1 cellular context compared by ENCODE assay signal in the genomic region with DNA sequence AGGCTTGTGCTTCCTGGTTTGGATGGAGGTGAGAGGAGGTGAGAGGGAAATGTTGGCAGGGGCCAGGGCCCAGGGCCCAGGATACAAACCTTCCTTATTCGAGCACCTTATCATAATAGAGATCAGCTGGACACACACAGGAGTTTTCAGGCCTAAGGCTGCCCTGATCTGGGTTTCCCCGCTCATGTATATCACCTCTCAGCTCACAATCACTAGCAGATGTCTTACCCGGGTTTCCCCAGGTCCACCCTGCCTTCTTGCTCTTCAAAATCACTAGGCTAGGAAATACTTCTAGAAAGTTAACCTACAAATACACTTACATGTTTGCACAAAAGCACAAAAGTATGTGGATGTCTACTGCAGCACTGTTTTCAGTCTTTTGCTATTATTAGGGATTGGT.
TF ChIP-seq lines count a peak whose summit lies in the region.

No MANE protein-coding gene starts in this region.

TF ChIP-seq in GM12878, 131 proteins besides CTCF, POLR2A, EP300 and RAD21:
- TF ChIP-seq TARDBP (IDR thresholded peaks at IDR 0.05; ENCODE audit: borderline replicate concordance) (no peak), WRNIP1 (IDR thresholded peaks at IDR 0.05; ENCODE audit: borderline replicate concordance, low read depth, low read length) (no peak)
